24 cellular contexts compared by ENCODE assay signal in the genomic region with DNA sequence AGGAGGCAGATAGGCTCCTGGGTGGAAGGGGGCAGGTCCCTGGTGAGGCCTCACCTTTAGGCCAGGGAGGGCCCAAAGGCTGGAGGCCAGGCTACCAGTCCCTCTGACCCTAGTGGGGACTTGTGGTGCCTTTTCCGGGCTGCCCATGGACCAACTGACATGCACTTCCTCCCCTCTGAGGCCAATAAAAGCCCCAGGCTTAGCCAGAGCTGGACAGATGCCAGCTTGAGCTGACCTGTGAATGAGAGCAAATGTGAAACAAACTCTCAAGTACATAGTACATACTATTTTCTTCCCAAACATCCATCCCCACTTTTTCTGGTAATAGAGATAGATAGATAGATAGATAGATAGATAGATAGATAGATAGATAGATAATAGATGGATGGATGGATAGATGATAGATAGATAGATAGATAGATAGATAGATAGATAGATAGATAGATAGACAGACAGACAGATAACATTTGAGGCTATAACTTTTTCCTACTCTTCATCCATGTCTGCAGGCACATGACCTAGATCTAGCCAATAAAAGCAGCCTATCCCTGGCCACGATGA. TPM values are rescaled to one million over a fixed set of nuclear protein-coding genes. Genes with fewer than 3 reads are reported as not detected.
A peak's percentile ranks its signal among the peaks of the same experiment; 100 is the strongest.
DNase-seq lines count a peak whose midpoint lies in the region; ATAC-seq, FAIRE-seq and TF ChIP-seq lines count a peak whose summit lies in the region.
"Had no signal": no experiment of that assay in that cellular context is flagged by ENCODE, and none has a peak within 500 bp of the region (broad histone marks: within the 10 kb centered on the region; RNA-seq: fewer than 3 reads in every experiment).

No MANE protein-coding gene starts in this region.

- no peak overlapping the region for H3K4me3 Mint-ChIP-seq in stimulated activated naive CD8-positive, alpha-beta T cell treated with anti-CD3 and anti-CD28 coated beads, Interleukin-15, Interleukin-2, amounts not matched to agents 100 ng/mL and 50 ng/mL, for 24 hours
- H3K4me3 Mint-ChIP-seq in stimulated activated naive CD8-positive, alpha-beta T cell treated with anti-CD3 and anti-CD28 coated beads, Interleukin-15, amount 100 ng/mL, for 72 hours = no peak overlapping the region
- H3K4me3 Mint-ChIP-seq: CD4-positive, alpha-beta memory T cell had no signal

- H3K4me1 Mint-ChIP-seq in stimulated activated naive CD8-positive, alpha-beta T cell treated with anti-CD3 and anti-CD28 coated beads, Interleukin-15, Interleukin-2, amounts not matched to agents 100 ng/mL and 50 ng/mL, for 24 hours (ENCODE audit: low read depth) = peaks cover 17% of the 10 kb centered on the region
- H3K4me1 Mint-ChIP-seq in stimulated activated naive CD8-positive, alpha-beta T cell treated with anti-CD3 and anti-CD28 coated beads, Interleukin-15, amount 100 ng/mL, for 72 hours = peaks cover 9% of the 10 kb centered on the region

- dilution Hi-C loops in endothelial cell of umbilical vein (cut with MboI; ENCODE audit: extremely low pct_ligation_motif_present, low sequenced_read_pairs) = no loop called here

- CTCF ChIA-PET in endothelial cell of umbilical vein (lab: Charles Lee) = interaction anchor here (1.4 kb wide), 1 partner anchor 17 kb away, joined by 3 read pairs; no protein-coding TSS in a partner anchor

- no peak overlapping the region for H3K9ac ChIP-seq in endothelial cell of umbilical vein (replicated peaks; ENCODE audit: extremely low read depth, insufficient read depth, low read length)
- H3K9ac ChIP-seq: BLaER1 treated with 17β-estradiol and CSF1 and Interleukin-3, amounts not matched to agents 10 nM and 100 nM; SK-N-SH had no signal

- DNase-seq in DMS 273 (lab: John Stamatoyannopoulos, UW; ENCODE audit: unreplicated experiment) (peak; percentile 11), DMS 273 treated with DMSO at 0.1 percent for 48 hours (lab: John Stamatoyannopoulos, UW) (no peak), endothelial cell of umbilical vein (ENCODE audit: low read depth, low spot score) (peak; percentile 27), NCI-H446 (lab: John Stamatoyannopoulos, UW) (no peak), GM12892 (ENCODE audit: insufficient read length) (no peak)
- DNase-seq in stimulated activated naive CD8-positive, alpha-beta T cell treated with anti-CD3 and anti-CD28 coated beads, Interleukin-15, amount 100 ng/mL, for 72 hours = no peak
- DNase-seq: ACHN; Caco-2; CD4-positive, alpha-beta memory T cell; DMS153; H7; KBM-7; NCI-H1105 treated with DMSO at 0.1 percent for 48 hours; NCI-H2029 treated with DMSO at 0.1 percent for 48 hours; NCI-H345; NCI-H526; PC-9; RPMI8226; SIG-M5; SK-N-SH had no signal

- ATAC-seq in stimulated activated naive CD8-positive, alpha-beta T cell treated with anti-CD3 and anti-CD28 coated beads, Interleukin-15, amount 100 ng/mL, for 72 hours = no peak
- ATAC-seq in GM21576 (IDR thresholded peaks at IDR 0.05; ENCODE audit: unreplicated experiment) = no peak

- TF ChIP-seq CTCF in endothelial cell of umbilical vein (IDR thresholded peaks at IDR 0.05; ENCODE audit: extremely low read depth in 1 of 2, insufficient read depth in 1 of 2, low read depth in 1 of 2, low read length in 2 of 2) = no peak

- H3K4me1 ChIP-seq in endothelial cell of umbilical vein (ENCODE audit: control insufficient read depth, extremely low read depth, insufficient read depth, low read length) = peaks cover 42% of the 10 kb centered on the region
- H3K4me1 ChIP-seq: Caco-2 had no signal

- intact Hi-C loops in endothelial cell of umbilical vein (cut with micrococcal nuclease) = no loop called here

- peaks cover 8% of the 10 kb centered on the region for H3K79me2 ChIP-seq in endothelial cell of umbilical vein (ENCODE audit: control insufficient read depth, insufficient read depth, low read length)

- H3K9me3 Mint-ChIP-seq in stimulated activated naive CD8-positive, alpha-beta T cell treated with anti-CD3 and anti-CD28 coated beads, Interleukin-15, Interleukin-2, amounts not matched to agents 100 ng/mL and 50 ng/mL, for 24 hours = no peaks in the 10 kb centered on the region
- H3K9me3 Mint-ChIP-seq in stimulated activated naive CD8-positive, alpha-beta T cell treated with anti-CD3 and anti-CD28 coated beads, Interleukin-15, amount 100 ng/mL, for 72 hours = no peaks in the 10 kb centered on the region
- H3K9me3 Mint-ChIP-seq: CD4-positive, alpha-beta memory T cell had no signal

- POLR2A ChIA-PET in endothelial cell of umbilical vein (lab: Charles Lee) = no interaction called here

- FAIRE-seq in endothelial cell of umbilical vein (lab: Jason Lieb, UNC) (no peak), GM12892 (lab: Jason Lieb, UNC) (no peak)

- H3K27ac Mint-ChIP-seq in stimulated activated naive CD8-positive, alpha-beta T cell treated with anti-CD3 and anti-CD28 coated beads, Interleukin-15, Interleukin-2, amounts not matched to agents 100 ng/mL and 50 ng/mL, for 24 hours = peak overlapping the region; percentile 64
- no peak overlapping the region for H3K27ac Mint-ChIP-seq in stimulated activated naive CD8-positive, alpha-beta T cell treated with anti-CD3 and anti-CD28 coated beads, Interleukin-15, amount 100 ng/mL, for 72 hours
- H3K27ac Mint-ChIP-seq: CD4-positive, alpha-beta memory T cell had no signal

- H3K4me2 ChIP-seq in endothelial cell of umbilical vein (ENCODE audit: insufficient read depth, low read length) = no peak overlapping the region
- H3K4me2 ChIP-seq: BLaER1 treated with 17β-estradiol and CSF1 and Interleukin-3, amounts not matched to agents 10 nM and 100 nM; PC-9; SK-N-SH had no signal

- no peaks in the 10 kb centered on the region for H4K20me1 ChIP-seq in endothelial cell of umbilical vein (replicated peaks; ENCODE audit: control insufficient read depth, extremely low read depth, insufficient read depth, low read length)
- H4K20me1 ChIP-seq: BLaER1 treated with 17β-estradiol and CSF1 and Interleukin-3, amounts not matched to agents 10 nM and 100 nM had no signal

- no peaks in the 10 kb centered on the region for H3K9me3 ChIP-seq in endothelial cell of umbilical vein (replicated peaks; ENCODE audit: control insufficient read depth, insufficient read depth, low read length)
- H3K9me3 ChIP-seq: BLaER1 treated with 17β-estradiol and CSF1 and Interleukin-3, amounts not matched to agents 10 nM and 100 nM; Caco-2; SK-N-SH had no signal

- H3K27me3 Mint-ChIP-seq in stimulated activated naive CD8-positive, alpha-beta T cell treated with anti-CD3 and anti-CD28 coated beads, Interleukin-15, Interleukin-2, amounts not matched to agents 100 ng/mL and 50 ng/mL, for 24 hours = peaks cover 44% of the 10 kb centered on the region
- peaks cover 63% of the 10 kb centered on the region for H3K27me3 Mint-ChIP-seq in stimulated activated naive CD8-positive, alpha-beta T cell treated with anti-CD3 and anti-CD28 coated beads, Interleukin-15, amount 100 ng/mL, for 72 hours

- H3K36me3 ChIP-seq in endothelial cell of umbilical vein (ENCODE audit: control insufficient read depth in 2 of 2, extremely low read depth in 1 of 2, insufficient read depth in 2 of 2, low read length in 2 of 2) = no peaks in the 10 kb centered on the region
- H3K36me3 ChIP-seq: BLaER1 treated with 17β-estradiol and CSF1 and Interleukin-3, amounts not matched to agents 10 nM and 100 nM had no signal

- H2AFZ ChIP-seq in endothelial cell of umbilical vein (ENCODE audit: low read depth, low read length) = no peak overlapping the region
- H2AFZ ChIP-seq: PC-9 had no signal

- H3K36me3 Mint-ChIP-seq in stimulated activated naive CD8-positive, alpha-beta T cell treated with anti-CD3 and anti-CD28 coated beads, Interleukin-15, Interleukin-2, amounts not matched to agents 100 ng/mL and 50 ng/mL, for 24 hours (ENCODE audit: low read depth) = no peaks in the 10 kb centered on the region
- H3K36me3 Mint-ChIP-seq: CD4-positive, alpha-beta memory T cell had no signal

- no TSS peak for BruUV-seq in endothelial cell of umbilical vein (replicated peaks; lab: Mats Ljungman, UMichigan)

- H3K9me1 ChIP-seq in endothelial cell of umbilical vein (replicated peaks; ENCODE audit: control insufficient read depth, extremely low read depth, insufficient read depth, low read length) = no peaks in the 10 kb centered on the region

- H3K27ac ChIP-seq in endothelial cell of umbilical vein (ENCODE audit: insufficient read depth, low read depth, low read length) = peak overlapping the region; percentile 100
- H3K27ac ChIP-seq: 22Rv1; BLaER1 treated with 17β-estradiol and CSF1 and Interleukin-3, amounts not matched to agents 10 nM and 100 nM; PC-9 had no signal

- TF ChIP-seq POLR2A in endothelial cell of umbilical vein (IDR thresholded peaks at IDR 0.05; ENCODE audit: low read depth, low read length) (no peak), GM12892 (IDR thresholded peaks at IDR 0.05; ENCODE audit: low read depth, low read length) (no peak)

- no peak overlapping the region for H3K4me3 ChIP-seq in endothelial cell of umbilical vein (replicated peaks in 1 of 3; ENCODE audit: insufficient read depth in 1 of 3, low read depth in 1 of 3, low read length in 3 of 3)
- H3K4me3 ChIP-seq: BLaER1 treated with 17β-estradiol and CSF1 and Interleukin-3, amounts not matched to agents 10 nM and 100 nM; PC-9 had no signal

- no peaks in the 10 kb centered on the region for H3K27me3 ChIP-seq in endothelial cell of umbilical vein (ENCODE audit: control insufficient read depth in 2 of 2, insufficient read depth in 2 of 2, low read length in 2 of 2)
- H3K27me3 ChIP-seq: BLaER1 treated with 17β-estradiol and CSF1 and Interleukin-3, amounts not matched to agents 10 nM and 100 nM had no signal

TF ChIP-seq in endothelial cell of umbilical vein, 7 proteins besides CTCF, POLR2A, EP300 and RAD21:
- TF ChIP-seq GATA2 (IDR thresholded peaks at IDR 0.05; ENCODE audit: insufficient read depth, insufficient read length, low read depth, low read length) (peak; percentile 35), FOS (IDR thresholded peaks at IDR 0.05; ENCODE audit: borderline replicate concordance, insufficient read depth, low read length) (no peak)
TF ChIP-seq in endothelial cell of umbilical vein: peak in this region for 1.

RNA-seq across cellular contexts. Expression of gene CTTNBP2NL, which starts 9.1 kb away (rescaled TPM):
- 94.4 and 96.4 TPM in 2 replicates for total RNA-seq in endothelial cell of umbilical vein
- polyA plus RNA-seq in endothelial cell of umbilical vein = 20.4 and 21.5 TPM in 2 replicates
- 15.9 and 18.5 TPM in 2 replicates for polyA plus RNA-seq in endothelial cell of umbilical vein (2011; cell fraction: cytosol; rRNA removed)
- polyA plus RNA-seq in endothelial cell of umbilical vein (2011; cell fraction: nucleus; rRNA removed) = 34.4 and 39.8 TPM in 2 replicates
- polyA plus RNA-seq in endothelial cell of umbilical vein (2012) = 35.1 and 46.6 TPM in 2 replicates
- 71.0 and 82.9 TPM in 2 replicates for polyA minus RNA-seq in endothelial cell of umbilical vein
- polyA minus RNA-seq in endothelial cell of umbilical vein (2011; cell fraction: cytosol; rRNA and poly(A)+ RNA removed) = 5.3 TPM
- 75.0 and 91.5 TPM in 2 replicates for polyA minus RNA-seq in endothelial cell of umbilical vein (2011; cell fraction: nucleus; rRNA and poly(A)+ RNA removed)
- 5.8 TPM for polyA plus RNA-seq in GM12892 (2012; ENCODE audit: missing spikeins)

Comparison
In these comparisons a context has a peak if more than half of its experiments do, and no peak if none do; other contexts are left out.
1. DNase-seq: peak in DMS 273 (single experiment) and endothelial cell of umbilical vein (single experiment); none in DMS 273 treated with DMSO at 0.1 percent for 48 hours (single experiment), stimulated activated naive CD8-positive, alpha-beta T cell treated with anti-CD3 and anti-CD28 coated beads, Interleukin-15, amount 100 ng/mL, for 72 hours (0 of 2), NCI-H446 (0 of 2) and GM12892 (single experiment).